32 cellular contexts compared by ENCODE assay signal in the genomic region with DNA sequence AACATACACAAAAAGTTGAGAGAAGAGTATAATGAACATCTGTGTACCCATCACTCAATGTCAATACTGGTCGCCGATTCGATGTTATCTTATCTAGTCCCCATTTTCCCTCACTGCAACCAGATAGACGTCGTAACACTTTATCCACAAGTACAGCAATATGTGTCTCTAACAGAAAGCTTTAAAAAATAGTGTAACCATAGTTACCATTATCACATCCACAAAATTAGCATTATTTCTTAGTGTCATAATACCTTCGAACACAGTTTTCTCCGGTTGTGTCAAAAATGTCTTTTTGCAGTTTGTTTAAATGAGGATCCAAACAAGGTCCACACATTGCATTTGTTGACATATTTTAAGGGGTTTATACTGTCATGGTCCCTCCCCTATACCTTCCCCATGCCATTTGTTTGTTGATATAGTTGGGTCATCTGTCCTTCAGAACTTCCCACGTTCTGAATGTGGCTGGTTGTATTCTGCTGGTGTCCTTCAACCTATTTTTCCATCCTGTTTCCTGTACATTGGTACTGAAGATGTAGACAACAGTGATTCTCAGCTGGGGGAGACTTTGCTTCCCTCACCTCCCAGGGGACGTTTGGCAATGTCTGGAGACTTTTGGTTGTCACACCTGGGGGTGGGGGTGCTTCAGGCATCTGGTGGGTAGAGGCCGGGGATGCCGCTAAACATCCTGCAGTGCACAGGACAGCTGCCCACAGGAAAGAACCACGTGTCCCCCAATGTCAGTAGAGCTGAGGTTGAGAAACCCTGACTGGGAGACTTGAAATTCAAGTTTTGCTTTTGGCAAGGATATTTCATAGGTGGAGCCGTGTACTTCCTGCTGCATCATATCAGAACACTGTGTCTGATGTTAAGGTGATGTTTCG.
DNase-seq lines count a peak whose midpoint lies in the region; ATAC-seq, FAIRE-seq and TF ChIP-seq lines count a peak whose summit lies in the region.
"Had no signal": no experiment of that assay in that cellular context is flagged by ENCODE, and none has a peak within 500 bp of the region (broad histone marks: within the 10 kb centered on the region; RNA-seq: fewer than 3 reads in every experiment).

No MANE protein-coding gene starts in this region.

- POLR2A ChIA-PET in GM12878 (lab: Charles Lee), result no interaction called here

- H4K20me1 ChIP-seq in GM12878 (ENCODE audit: control insufficient read depth, insufficient read depth), result no peaks in the 10 kb centered on the region

- H3K4me3 ChIP-seq in heart right ventricle, result no peak overlapping the region
- H3K4me3 ChIP-seq in GM12878, result no peak overlapping the region
- no peak overlapping the region for H3K4me3 ChIP-seq in lung

- no peak overlapping the region for H3K4me2 ChIP-seq in GM12878 (ENCODE audit: control insufficient read depth, insufficient read depth)

- TF ChIP-seq RAD21 in GM12878 (IDR thresholded peaks at IDR 0.05; ENCODE audit: insufficient read depth, low read depth, low read length), result no peak

- no peak for DNase-seq in heart right ventricle
- no peak for DNase-seq in left ventricle myocardium superior
- no peak for DNase-seq in GM12878 (ENCODE audit: low read depth, low spot score)
- DNase-seq in lung (ENCODE audit: low spot score), result peak; percentile 40
- no peak for DNase-seq in amniotic stem cell (lab: John Stamatoyannopoulos, UW)
- DNase-seq in activated CD4-positive, alpha-beta T cell treated with anti-CD3 and anti-CD28 coated beads, Interleukin-2, amount 50 U/mL, for 48 hours, result no peak
- DNase-seq in effector CD4-positive, alpha-beta T cell, result no peak
- DNase-seq: activated CD4-positive, alpha-beta T cell treated with anti-CD3 and anti-CD28 coated beads, Interleukin-2, amount 10 ng/mL, durations not matched to agents 24 days and 14 days; activated effector memory CD4-positive, alpha-beta T cell treated with anti-CD3 and anti-CD28 coated beads, Interleukin-2, amount 50 U/mL, for 16 hours; activated naive CD8-positive, alpha-beta T cell treated with anti-CD3 and anti-CD28 coated beads for 36 hours; activated T-cell treated with anti-CD3 and anti-CD28 coated beads, Interleukin-2, amount 50 U/mL, for 24 hours; AML-193; aorta; CD8-positive, alpha-beta T cell; cortex of kidney; effector memory CD8-positive, alpha-beta T cell; EL; H7; islet precursor cell; naive thymus-derived CD8-positive, alpha-beta T cell; NCI-H146; NCI-H345; NCI-H69; SHP77 treated with DMSO at 0.1 percent for 48 hours; stimulated activated naive B cell treated with anti-CD40 and anti-IgM and Interleukin-4, amounts not matched to agents 10 μg/mL and 1 μg/mL and 100 μg/mL, for 72 hours; SW 1271; T-helper 9 cell; WERI-Rb-1 had no signal

- SMC1A ChIA-PET in GM12878 (lab: Charles Lee; ENCODE audit: uncharacterized antibody, unreplicated experiment), result interaction anchor here (0.9 to 2.5 kb wide), 3 partner anchors 11 to 70 kb away, joined by 3 to 6 read pairs (median 4); no protein-coding TSS in a partner anchor

- no peak for TF ChIP-seq POLR2A in GM12878 (IDR thresholded peaks at IDR 0.05; ENCODE audit: low read depth, low read length)

- H3K9ac ChIP-seq in GM12878 (ENCODE audit: control insufficient read depth, insufficient read depth, low read length), result no peak overlapping the region

- no peak for FAIRE-seq in GM12878 (lab: Jason Lieb, UNC)
- FAIRE-seq: A204.1 had no signal

- no peak overlapping the region for H2AFZ ChIP-seq in GM12878 (ENCODE audit: control insufficient read depth, low read depth, low read length)

- TF ChIP-seq CTCF in heart right ventricle (IDR thresholded peaks at IDR 0.05), result no peak
- no peak for TF ChIP-seq CTCF in GM12878 (IDR thresholded peaks at IDR 0.05 in 2 of 3, conservative IDR thresholded peaks at IDR 0.05 in 1 of 3; ENCODE audit: control insufficient read depth in 2 of 3, extremely low read depth in 1 of 3, insufficient read depth in 1 of 3, low read depth in 3 of 3, low read length in 3 of 3)
- no peak for TF ChIP-seq CTCF in lung (IDR thresholded peaks at IDR 0.05; ENCODE audit: control extremely low read depth, extremely low read depth)

- WGBS in heart right ventricle, 2 donors, result 61 to 65% methylated on average over 14 of the region's 14 CpGs
- WGBS in GM12878 (ENCODE audit: insufficient coverage, insufficient replicate concordance, low lambda C conversion rate, missing lambda C conversion rate), result 51% methylated on average over 14 of the region's 14 CpGs
- WGBS in lung, 2 donors, result 57 to 72% methylated on average over 14 of the region's 14 CpGs

- no peak for TF ChIP-seq EP300 in GM12878 (IDR thresholded peaks at IDR 0.05; ENCODE audit: borderline replicate concordance in 1 of 2, control insufficient read depth in 1 of 2, low read depth in 2 of 2, low read length in 2 of 2)

- in situ Hi-C loops in GM12878 (cut with MboI), result no loop called here

- H3K27ac ChIP-seq in heart right ventricle, result no peak overlapping the region
- no peak overlapping the region for H3K27ac ChIP-seq in GM12878 (ENCODE audit: control insufficient read depth, insufficient read depth)
- H3K27ac ChIP-seq in lung (ENCODE audit: low read depth in 1 of 2, low read length in 1 of 2), result no peak overlapping the region
- H3K27ac ChIP-seq: HL-60, WERI-Rb-1 had no signal

- intact Hi-C loops in heart right ventricle (cut with DNase I) (no loop called here), left ventricle myocardium superior (cut with micrococcal nuclease) (no loop called here), GM12878 (cut with micrococcal nuclease; ENCODE audit: unreplicated experiment) (no loop called here)

- RAD21 ChIA-PET in GM12878 (lab: Charles Lee; ENCODE audit: unreplicated experiment), result no interaction called here

- ATAC-seq in heart right ventricle (peak in 5 of 8 donors; percentile 16 to 85 (median 59)), left ventricle myocardium superior (no peak), GM12878 (peak; percentile 8; the same call in 2 of the 3 replicates), lung (ENCODE audit: insufficient read depth, low FRiP score) (peak; percentile 34), GM19328 (IDR thresholded peaks at IDR 0.05; ENCODE audit: unreplicated experiment) (no peak)
- ATAC-seq: CD8-positive, alpha-beta T cell; effector memory CD8-positive, alpha-beta T cell; naive thymus-derived CD8-positive, alpha-beta T cell; Panc1; stimulated activated naive B cell treated with anti-CD40 and anti-IgM and Interleukin-4, amounts not matched to agents 10 μg/mL and 1 μg/mL and 100 μg/mL, for 72 hours had no signal

- no peaks in the 10 kb centered on the region for H3K79me2 ChIP-seq in GM12878 (ENCODE audit: control insufficient read depth, insufficient read depth, low read length)

- H3K4me1 ChIP-seq in heart right ventricle (peaks cover 0 to 6% (median 0%) of the 10 kb centered on the region in 9 donors), GM12878 (ENCODE audit: control insufficient read depth, insufficient read depth, low read length) (peaks cover 11% of the 10 kb centered on the region), lung (ENCODE audit: control insufficient read depth in 2 of 2, insufficient read depth in 2 of 2, low read length in 2 of 2) (no peaks in the 10 kb centered on the region)

- CTCF ChIA-PET in GM12878 (lab: Yijun Ruan, JAX), result interaction anchor here (0.7 to 1.3 kb wide), 3 partner anchors 12 to 20 kb away, joined by 3 read pairs; no protein-coding TSS in a partner anchor

- H3K27me3 ChIP-seq in heart right ventricle (no peaks in the 10 kb centered on the region), GM12878 (replicated peaks in 1 of 2; ENCODE audit: control insufficient read depth in 2 of 2, insufficient read depth in 2 of 2, low read length in 1 of 2) (peaks cover 0 to 2% of the 10 kb centered on the region in 2 experiments; a peak in 2 of 4 replicates), lung (ENCODE audit: control insufficient read depth, insufficient read depth) (no peaks in the 10 kb centered on the region)

- H3K36me3 ChIP-seq in heart right ventricle (no peaks in the 10 kb centered on the region), GM12878 (ENCODE audit: control insufficient read depth in 2 of 2, insufficient read depth in 2 of 2, low read length in 1 of 2) (no peaks in the 10 kb centered on the region), lung (ENCODE audit: control insufficient read depth in 2 of 2, insufficient read depth in 2 of 2, low read length in 2 of 2) (no peaks in the 10 kb centered on the region)
- H3K36me3 ChIP-seq: WERI-Rb-1 had no signal

- BruUV-seq in GM12878 (replicated peaks; lab: Mats Ljungman, UMichigan), result no TSS peak

- H3K9me3 ChIP-seq in heart right ventricle (no peaks in the 10 kb centered on the region), GM12878 (replicated peaks; ENCODE audit: control insufficient read depth, insufficient read depth, low read length) (no peaks in the 10 kb centered on the region; the same call in 2 of the 3 replicates), lung (ENCODE audit: control insufficient read depth in 2 of 2, insufficient read depth in 1 of 2, low read length in 1 of 2) (no peaks in the 10 kb centered on the region)

TF ChIP-seq in GM12878, 131 proteins besides CTCF, POLR2A, EP300 and RAD21 (continues in another document):
- TF ChIP-seq PBX3 (IDR thresholded peaks at IDR 0.05; ENCODE audit: insufficient replicate concordance, low read depth, low read length) (no peak), NR2C1 (IDR thresholded peaks at IDR 0.05) (no peak)

Comparison
In these comparisons a context has a peak if more than half of its experiments do, and no peak if none do; other contexts are left out.
1. ATAC-seq: peak in heart right ventricle (5 of 8), GM12878 (single experiment) and lung (single experiment); none in left ventricle myocardium superior (single experiment) and GM19328 (single experiment).